Comparison of ENCODE assay signal across 36 cellular contexts in genomic region chr4:183377491-183377890, GRCh38. TPM values are rescaled to one million over a fixed set of nuclear protein-coding genes. Genes with fewer than 3 reads are reported as not detected.
"Had no signal": no experiment of that assay in that cellular context is flagged by ENCODE, and none has a peak within 500 bp of the region (broad histone marks: within the 10 kb centered on the region; RNA-seq: fewer than 3 reads in every experiment).

No MANE protein-coding gene starts in this region.

- DNase-seq: activated B cell treated with CpG ODN at 0.5 μM for 24 hours; activated CD4-positive, alpha-beta memory T cell treated with anti-CD3 and anti-CD28 coated beads for 36 hours; activated CD4-positive, alpha-beta T cell treated with anti-CD3 and anti-CD28 coated beads for 4 hours; activated CD4-positive, alpha-beta T cell treated with anti-CD3 and anti-CD28 coated beads, Interleukin-2, amount 10 ng/mL, durations not matched to agents 24 days and 14 days; activated CD4-positive, alpha-beta T cell treated with anti-CD3 and anti-CD28 coated beads, Interleukin-2, amount 50 U/mL, for 1 hour; activated CD4-positive, alpha-beta T cell treated with anti-CD3 and anti-CD28 coated beads, Interleukin-2, amount 50 U/mL, for 4 hours; activated CD4-positive, CD25-positive, alpha-beta regulatory T cell treated with anti-CD3 and anti-CD28 coated beads, Interleukin-2, amount 50 U/mL, for 72 hours; activated CD8-positive, alpha-beta memory T cell treated with anti-CD3 and anti-CD28 coated beads, Interleukin-2, amount 50 U/mL, for 4 hours; activated CD8-positive, alpha-beta T cell treated with anti-CD3 and anti-CD28 coated beads for 36 hours; activated effector memory CD4-positive, alpha-beta T cell treated with Interleukin-2 at 50 U/mL for 16 hours; activated gamma-delta T cell treated with Interleukin-2 at 50 U/mL for 16 hours; activated naive CD4-positive, alpha-beta T cell; activated naive CD4-positive, alpha-beta T cell treated with anti-CD3 and anti-CD28 coated beads for 36 hours; activated naive CD4-positive, alpha-beta T cell treated with anti-CD3 and anti-CD28 coated beads, Interleukin-2, amount 50 U/mL, for 16 hours; activated naive CD8-positive, alpha-beta T cell treated with anti-CD3 and anti-CD28 coated beads for 36 hours; activated T-cell treated with anti-CD3 and anti-CD28 coated beads, Interleukin-2, amount 50 U/mL, for 24 hours; activated T-cell treated with anti-CD3 and anti-CD28 coated beads, Interleukin-2, amount 50 U/mL, for 48 hours; amniotic stem cell; aorta; body of pancreas; brain microvascular endothelial cell; caudate nucleus; cerebellar nuclear complex; SW 1271; T-helper 1 cell; T-helper 2 cell; T-helper 9 cell had no signal

- H3K27ac Mint-ChIP-seq: activated B cell treated with CpG ODN at 0.5 μM for 24 hours; activated CD4-positive, alpha-beta memory T cell treated with anti-CD3 and anti-CD28 coated beads for 36 hours; activated CD4-positive, alpha-beta T cell treated with anti-CD3 and anti-CD28 coated beads, Interleukin-2, amount 10 ng/mL, durations not matched to agents 24 days and 14 days; activated CD8-positive, alpha-beta T cell treated with anti-CD3 and anti-CD28 coated beads for 36 hours; activated naive CD4-positive, alpha-beta T cell treated with anti-CD3 and anti-CD28 coated beads for 36 hours; activated naive CD8-positive, alpha-beta T cell treated with anti-CD3 and anti-CD28 coated beads for 36 hours; activated T-cell treated with anti-CD3 and anti-CD28 coated beads, Interleukin-2, amount 50 U/mL, for 24 hours; activated T-helper 2 cell treated with anti-CD3 and anti-CD28 coated beads, Interferon-gamma antibody, Interleukin-2, Interleukin-4, amounts not matched to agents 10 μg/mL and 5 μg/mL and 100 μg/mL, durations not matched to agents 14 hours and 24 hours and 36 hours; T-helper 1 cell treated with Interleukin-12 subunit alpha and Interleukin-12 subunit beta and Interleukin-4 antibody, amounts not matched to agents 30 μg/mL and 1 μg/mL, for 36 hours; T-helper 2 cell treated with Interferon-gamma antibody and Interleukin-4, amounts not matched to agents 5 μg/mL and 100 μg/mL, for 36 hours had no signal

- H3K27me3 Mint-ChIP-seq: activated CD4-positive, alpha-beta T cell treated with anti-CD3 and anti-CD28 coated beads, Interleukin-2, amount 10 ng/mL, durations not matched to agents 24 days and 14 days; activated naive CD8-positive, alpha-beta T cell treated with anti-CD3 and anti-CD28 coated beads for 36 hours had no signal

- H3K4me3 Mint-ChIP-seq: activated B cell treated with CpG ODN at 0.5 μM for 24 hours; activated CD4-positive, alpha-beta memory T cell treated with anti-CD3 and anti-CD28 coated beads for 36 hours; activated CD4-positive, alpha-beta T cell treated with anti-CD3 and anti-CD28 coated beads, Interleukin-2, amount 10 ng/mL, durations not matched to agents 24 days and 14 days; activated CD8-positive, alpha-beta T cell treated with anti-CD3 and anti-CD28 coated beads for 36 hours; activated naive CD4-positive, alpha-beta T cell treated with anti-CD3 and anti-CD28 coated beads for 36 hours; activated naive CD8-positive, alpha-beta T cell treated with anti-CD3 and anti-CD28 coated beads for 36 hours; activated T-cell treated with anti-CD3 and anti-CD28 coated beads, Interleukin-2, amount 50 U/mL, for 24 hours; central memory CD8-positive, alpha-beta T cell; T-helper 1 cell treated with Interleukin-12 subunit alpha and Interleukin-12 subunit beta and Interleukin-4 antibody, amounts not matched to agents 30 μg/mL and 1 μg/mL, for 36 hours; T-helper 2 cell treated with Interferon-gamma antibody and Interleukin-4, amounts not matched to agents 5 μg/mL and 100 μg/mL, for 36 hours had no signal

- H3K4me1 Mint-ChIP-seq: activated B cell treated with CpG ODN at 0.5 μM for 24 hours; activated CD4-positive, alpha-beta T cell treated with anti-CD3 and anti-CD28 coated beads, Interleukin-2, amount 10 ng/mL, durations not matched to agents 24 days and 14 days; activated naive CD8-positive, alpha-beta T cell treated with anti-CD3 and anti-CD28 coated beads for 36 hours; central memory CD8-positive, alpha-beta T cell had no signal

- H3K36me3 Mint-ChIP-seq: activated CD4-positive, alpha-beta memory T cell treated with anti-CD3 and anti-CD28 coated beads for 36 hours; activated naive CD8-positive, alpha-beta T cell treated with anti-CD3 and anti-CD28 coated beads for 36 hours had no signal

- ATAC-seq: activated CD8-positive, alpha-beta T cell treated with anti-CD3 and anti-CD28 coated beads for 36 hours; activated naive CD4-positive, alpha-beta T cell treated with anti-CD3 and anti-CD28 coated beads, Interleukin-2, amount 50 U/mL, for 72 hours; body of pancreas had no signal

RNA-seq across cellular contexts. Expression of gene CLDN24, which starts 55.3 kb away (rescaled TPM):
- total RNA-seq: activated B cell treated with CpG ODN at 0.5 μM for 24 hours; activated CD4-positive, alpha-beta memory T cell treated with anti-CD3 and anti-CD28 coated beads for 36 hours; activated CD4-positive, alpha-beta T cell treated with anti-CD3 and anti-CD28 coated beads, Interleukin-2, amount 10 ng/mL, durations not matched to agents 24 days and 14 days; activated CD8-positive, alpha-beta memory T cell treated with anti-CD3 and anti-CD28 coated beads for 36 hours; activated CD8-positive, alpha-beta T cell treated with anti-CD3 and anti-CD28 coated beads for 36 hours; activated naive CD4-positive, alpha-beta T cell treated with anti-CD3 and anti-CD28 coated beads for 36 hours; activated naive CD4-positive, alpha-beta T cell treated with anti-CD3 and anti-CD28 coated beads, Interleukin-2, amount 50 U/mL, for 72 hours; activated naive CD8-positive, alpha-beta T cell treated with anti-CD3 and anti-CD28 coated beads for 36 hours; activated T-helper 2 cell treated with anti-CD3 and anti-CD28 coated beads, Interferon-gamma antibody, Interleukin-2, Interleukin-4, amounts not matched to agents 10 μg/mL and 5 μg/mL and 100 μg/mL, durations not matched to agents 14 hours and 24 hours and 36 hours; adrenal gland; aorta; astrocyte; body of pancreas; breast epithelium had no signal

RNA-seq across cellular contexts. Expression of gene CLDN22, which starts 57.4 kb away (rescaled TPM):
- total RNA-seq: activated B cell treated with CpG ODN at 0.5 μM for 24 hours; activated CD4-positive, alpha-beta memory T cell treated with anti-CD3 and anti-CD28 coated beads for 36 hours; activated CD4-positive, alpha-beta T cell treated with anti-CD3 and anti-CD28 coated beads, Interleukin-2, amount 10 ng/mL, durations not matched to agents 24 days and 14 days; activated CD8-positive, alpha-beta memory T cell treated with anti-CD3 and anti-CD28 coated beads for 36 hours; activated CD8-positive, alpha-beta T cell treated with anti-CD3 and anti-CD28 coated beads for 36 hours; activated naive CD4-positive, alpha-beta T cell treated with anti-CD3 and anti-CD28 coated beads for 36 hours; activated naive CD4-positive, alpha-beta T cell treated with anti-CD3 and anti-CD28 coated beads, Interleukin-2, amount 50 U/mL, for 72 hours; activated naive CD8-positive, alpha-beta T cell treated with anti-CD3 and anti-CD28 coated beads for 36 hours; activated T-helper 2 cell treated with anti-CD3 and anti-CD28 coated beads, Interferon-gamma antibody, Interleukin-2, Interleukin-4, amounts not matched to agents 10 μg/mL and 5 μg/mL and 100 μg/mL, durations not matched to agents 14 hours and 24 hours and 36 hours; adrenal gland; aorta; astrocyte; body of pancreas; breast epithelium had no signal
